In the genomic region with DNA sequence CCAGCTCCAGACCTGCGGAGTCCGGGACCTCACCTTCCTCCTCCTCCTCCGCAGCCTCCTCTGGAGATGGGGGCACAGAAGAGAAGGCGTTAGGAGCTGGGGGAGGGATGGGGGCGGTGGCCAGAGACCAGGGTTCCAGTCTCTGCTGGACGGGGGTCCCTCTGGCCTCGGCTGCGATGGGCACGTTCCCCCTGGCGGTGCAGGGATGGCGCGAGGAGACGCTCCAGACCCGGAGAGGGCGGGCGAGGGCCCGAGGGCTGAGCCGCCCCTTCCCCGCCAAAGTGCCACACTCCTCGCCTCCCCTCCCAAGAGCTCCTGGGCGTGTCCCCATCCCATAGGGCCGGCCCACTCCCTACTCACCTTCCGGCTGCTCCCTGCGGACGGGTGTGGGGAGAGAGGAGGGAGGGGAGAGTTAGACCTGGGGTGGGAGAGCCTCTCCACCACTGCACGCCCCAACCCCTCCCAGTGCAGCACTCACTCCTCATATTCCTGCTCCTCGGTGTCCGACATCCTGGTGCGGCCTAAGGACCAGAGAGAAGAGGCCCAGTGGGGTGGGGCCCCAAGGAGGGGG, we compare ENCODE assay signal across 1 cellular context.
A peak's percentile ranks its signal among the peaks of the same experiment; 100 is the strongest.
TF ChIP-seq lines count a peak whose summit lies in the region.

No MANE protein-coding gene starts in this region.

TF ChIP-seq in HepG2, 621 proteins besides CTCF, POLR2A, EP300 and RAD21:
- TF ChIP-seq ZNF614 (CRISPR knock-in tag; IDR thresholded peaks at IDR 0.05; ENCODE audit: borderline replicate concordance) = no peak
- TF ChIP-seq ZC3H4 (CRISPR knock-in tag; IDR thresholded peaks at IDR 0.05; ENCODE audit: borderline replicate concordance) = no peak
- TF ChIP-seq, protein P1, sequence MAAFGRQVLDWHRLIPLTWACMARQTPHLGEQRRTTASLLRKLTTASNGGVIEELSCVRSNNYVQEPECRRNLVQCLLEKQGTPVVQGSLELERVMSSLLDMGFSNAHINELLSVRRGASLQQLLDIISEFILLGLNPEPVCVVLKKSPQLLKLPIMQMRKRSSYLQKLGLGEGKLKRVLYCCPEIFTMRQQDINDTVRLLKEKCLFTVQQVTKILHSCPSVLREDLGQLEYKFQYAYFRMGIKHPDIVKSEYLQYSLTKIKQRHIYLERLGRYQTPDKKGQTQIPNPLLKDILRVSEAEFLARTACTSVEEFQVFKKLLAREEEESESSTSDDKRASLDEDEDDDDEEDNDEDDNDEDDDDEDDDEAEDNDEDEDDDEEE (CRISPR knock-in tag; IDR thresholded peaks at IDR 0.05) = no peak
- no peak for TF ChIP-seq ZNF83 (CRISPR knock-in tag; IDR thresholded peaks at IDR 0.05; ENCODE audit: borderline replicate concordance)
- TF ChIP-seq GABPB1 (CRISPR knock-in tag; IDR thresholded peaks at IDR 0.05) = peak; percentile 56; the same call in 1 of the 2 replicates
- no peak for TF ChIP-seq ZFP36 (IDR thresholded peaks at IDR 0.05; ENCODE audit: borderline replicate concordance, low read depth, low read length, partially characterized antibody)
- TF ChIP-seq NRL (CRISPR knock-in tag; IDR thresholded peaks at IDR 0.05; ENCODE audit: borderline replicate concordance) = no peak
- TF ChIP-seq, protein P2, sequence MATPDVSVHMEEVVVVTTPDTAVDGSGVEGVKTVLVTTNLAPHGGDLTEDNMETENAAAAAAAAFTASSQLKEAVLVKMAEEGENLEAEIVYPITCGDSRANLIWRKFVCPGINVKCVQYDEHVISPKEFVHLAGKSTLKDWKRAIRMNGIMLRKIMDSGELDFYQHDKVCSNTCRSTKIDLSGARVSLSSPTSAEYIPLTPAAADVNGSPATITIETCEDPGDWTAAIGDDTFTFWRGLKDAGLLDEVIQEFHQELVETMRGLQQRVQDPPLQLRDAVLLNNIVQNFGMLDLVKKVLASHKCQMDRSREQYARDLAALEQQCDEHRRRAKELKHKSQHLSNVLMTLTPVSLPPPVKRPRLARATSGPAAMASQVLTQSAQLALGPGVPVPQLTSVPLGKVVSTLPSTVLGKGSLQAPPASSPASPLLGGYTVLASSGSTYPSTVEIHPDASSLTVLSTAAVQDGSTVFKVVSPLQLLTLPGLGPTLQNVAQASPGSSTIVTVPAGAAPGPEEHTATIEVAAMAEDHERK (CRISPR knock-in tag; IDR thresholded peaks at IDR 0.05; ENCODE audit: low read depth) = no peak
- TF ChIP-seq HIVEP1 (CRISPR knock-in tag; IDR thresholded peaks at IDR 0.05) = 0 out of 2 replicates have a peak, but pooled peaks have one; percentile 24
- no peak for TF ChIP-seq ZNF749 (CRISPR knock-in tag; IDR thresholded peaks at IDR 0.05; ENCODE audit: borderline replicate concordance)
- no peak for TF ChIP-seq NFIC (IDR thresholded peaks at IDR 0.05; ENCODE audit: low read length)
- no peak for TF ChIP-seq ZNF558 (CRISPR knock-in tag; IDR thresholded peaks at IDR 0.05; ENCODE audit: borderline replicate concordance)
- no peak for TF ChIP-seq ETV6 (CRISPR knock-in tag; conservative IDR thresholded peaks at IDR 0.05)
- no peak for TF ChIP-seq CREM (IDR thresholded peaks at IDR 0.05)
- no peak for TF ChIP-seq CREM (CRISPR knock-in tag; IDR thresholded peaks at IDR 0.05)
- TF ChIP-seq ZNF24 (IDR thresholded peaks at IDR 0.05) = no peak
- no peak for TF ChIP-seq ATF1 (CRISPR knock-in tag; IDR thresholded peaks at IDR 0.05)
- TF ChIP-seq ZNF224 (CRISPR knock-in tag; IDR thresholded peaks at IDR 0.05) = no peak
- no peak for TF ChIP-seq ZNF230 (CRISPR knock-in tag; IDR thresholded peaks at IDR 0.05)
- TF ChIP-seq PTBP1 (IDR thresholded peaks at IDR 0.05; ENCODE audit: low read depth, low read length, poor library complexity, severe bottlenecking) = no peak
- peak; percentile 72 for TF ChIP-seq ZNF777 (CRISPR knock-in tag; IDR thresholded peaks at IDR 0.05)
- TF ChIP-seq ZSCAN22 (CRISPR knock-in tag; IDR thresholded peaks at IDR 0.05) = no peak
- TF ChIP-seq, protein P3, sequence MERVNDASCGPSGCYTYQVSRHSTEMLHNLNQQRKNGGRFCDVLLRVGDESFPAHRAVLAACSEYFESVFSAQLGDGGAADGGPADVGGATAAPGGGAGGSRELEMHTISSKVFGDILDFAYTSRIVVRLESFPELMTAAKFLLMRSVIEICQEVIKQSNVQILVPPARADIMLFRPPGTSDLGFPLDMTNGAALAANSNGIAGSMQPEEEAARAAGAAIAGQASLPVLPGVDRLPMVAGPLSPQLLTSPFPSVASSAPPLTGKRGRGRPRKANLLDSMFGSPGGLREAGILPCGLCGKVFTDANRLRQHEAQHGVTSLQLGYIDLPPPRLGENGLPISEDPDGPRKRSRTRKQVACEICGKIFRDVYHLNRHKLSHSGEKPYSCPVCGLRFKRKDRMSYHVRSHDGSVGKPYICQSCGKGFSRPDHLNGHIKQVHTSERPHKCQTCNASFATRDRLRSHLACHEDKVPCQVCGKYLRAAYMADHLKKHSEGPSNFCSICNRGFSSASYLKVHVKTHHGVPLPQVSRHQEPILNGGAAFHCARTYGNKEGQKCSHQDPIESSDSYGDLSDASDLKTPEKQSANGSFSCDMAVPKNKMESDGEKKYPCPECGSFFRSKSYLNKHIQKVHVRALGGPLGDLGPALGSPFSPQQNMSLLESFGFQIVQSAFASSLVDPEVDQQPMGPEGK (CRISPR knock-in tag; IDR thresholded peaks at IDR 0.05) = 0 out of 2 replicates have a peak, but pooled peaks have one; percentile 9
- TF ChIP-seq, protein P4, sequence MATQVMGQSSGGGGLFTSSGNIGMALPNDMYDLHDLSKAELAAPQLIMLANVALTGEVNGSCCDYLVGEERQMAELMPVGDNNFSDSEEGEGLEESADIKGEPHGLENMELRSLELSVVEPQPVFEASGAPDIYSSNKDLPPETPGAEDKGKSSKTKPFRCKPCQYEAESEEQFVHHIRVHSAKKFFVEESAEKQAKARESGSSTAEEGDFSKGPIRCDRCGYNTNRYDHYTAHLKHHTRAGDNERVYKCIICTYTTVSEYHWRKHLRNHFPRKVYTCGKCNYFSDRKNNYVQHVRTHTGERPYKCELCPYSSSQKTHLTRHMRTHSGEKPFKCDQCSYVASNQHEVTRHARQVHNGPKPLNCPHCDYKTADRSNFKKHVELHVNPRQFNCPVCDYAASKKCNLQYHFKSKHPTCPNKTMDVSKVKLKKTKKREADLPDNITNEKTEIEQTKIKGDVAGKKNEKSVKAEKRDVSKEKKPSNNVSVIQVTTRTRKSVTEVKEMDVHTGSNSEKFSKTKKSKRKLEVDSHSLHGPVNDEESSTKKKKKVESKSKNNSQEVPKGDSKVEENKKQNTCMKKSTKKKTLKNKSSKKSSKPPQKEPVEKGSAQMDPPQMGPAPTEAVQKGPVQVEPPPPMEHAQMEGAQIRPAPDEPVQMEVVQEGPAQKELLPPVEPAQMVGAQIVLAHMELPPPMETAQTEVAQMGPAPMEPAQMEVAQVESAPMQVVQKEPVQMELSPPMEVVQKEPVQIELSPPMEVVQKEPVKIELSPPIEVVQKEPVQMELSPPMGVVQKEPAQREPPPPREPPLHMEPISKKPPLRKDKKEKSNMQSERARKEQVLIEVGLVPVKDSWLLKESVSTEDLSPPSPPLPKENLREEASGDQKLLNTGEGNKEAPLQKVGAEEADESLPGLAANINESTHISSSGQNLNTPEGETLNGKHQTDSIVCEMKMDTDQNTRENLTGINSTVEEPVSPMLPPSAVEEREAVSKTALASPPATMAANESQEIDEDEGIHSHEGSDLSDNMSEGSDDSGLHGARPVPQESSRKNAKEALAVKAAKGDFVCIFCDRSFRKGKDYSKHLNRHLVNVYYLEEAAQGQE (IDR thresholded peaks at IDR 0.05; ENCODE audit: borderline replicate concordance in 1 of 2, low read depth in 1 of 2, low read length in 2 of 2) = no peak
- no peak for TF ChIP-seq MED8 (CRISPR knock-in tag; IDR thresholded peaks at IDR 0.05; ENCODE audit: insufficient replicate concordance)
- TF ChIP-seq KDM5B (CRISPR knock-in tag; IDR thresholded peaks at IDR 0.05; ENCODE audit: borderline replicate concordance) = 0 out of 2 replicates have a peak, but pooled peaks have one; percentile 23
- no peak for TF ChIP-seq PHF5A (CRISPR knock-in tag; IDR thresholded peaks at IDR 0.05; ENCODE audit: low read depth, unreplicated experiment)
- TF ChIP-seq, protein P5, sequence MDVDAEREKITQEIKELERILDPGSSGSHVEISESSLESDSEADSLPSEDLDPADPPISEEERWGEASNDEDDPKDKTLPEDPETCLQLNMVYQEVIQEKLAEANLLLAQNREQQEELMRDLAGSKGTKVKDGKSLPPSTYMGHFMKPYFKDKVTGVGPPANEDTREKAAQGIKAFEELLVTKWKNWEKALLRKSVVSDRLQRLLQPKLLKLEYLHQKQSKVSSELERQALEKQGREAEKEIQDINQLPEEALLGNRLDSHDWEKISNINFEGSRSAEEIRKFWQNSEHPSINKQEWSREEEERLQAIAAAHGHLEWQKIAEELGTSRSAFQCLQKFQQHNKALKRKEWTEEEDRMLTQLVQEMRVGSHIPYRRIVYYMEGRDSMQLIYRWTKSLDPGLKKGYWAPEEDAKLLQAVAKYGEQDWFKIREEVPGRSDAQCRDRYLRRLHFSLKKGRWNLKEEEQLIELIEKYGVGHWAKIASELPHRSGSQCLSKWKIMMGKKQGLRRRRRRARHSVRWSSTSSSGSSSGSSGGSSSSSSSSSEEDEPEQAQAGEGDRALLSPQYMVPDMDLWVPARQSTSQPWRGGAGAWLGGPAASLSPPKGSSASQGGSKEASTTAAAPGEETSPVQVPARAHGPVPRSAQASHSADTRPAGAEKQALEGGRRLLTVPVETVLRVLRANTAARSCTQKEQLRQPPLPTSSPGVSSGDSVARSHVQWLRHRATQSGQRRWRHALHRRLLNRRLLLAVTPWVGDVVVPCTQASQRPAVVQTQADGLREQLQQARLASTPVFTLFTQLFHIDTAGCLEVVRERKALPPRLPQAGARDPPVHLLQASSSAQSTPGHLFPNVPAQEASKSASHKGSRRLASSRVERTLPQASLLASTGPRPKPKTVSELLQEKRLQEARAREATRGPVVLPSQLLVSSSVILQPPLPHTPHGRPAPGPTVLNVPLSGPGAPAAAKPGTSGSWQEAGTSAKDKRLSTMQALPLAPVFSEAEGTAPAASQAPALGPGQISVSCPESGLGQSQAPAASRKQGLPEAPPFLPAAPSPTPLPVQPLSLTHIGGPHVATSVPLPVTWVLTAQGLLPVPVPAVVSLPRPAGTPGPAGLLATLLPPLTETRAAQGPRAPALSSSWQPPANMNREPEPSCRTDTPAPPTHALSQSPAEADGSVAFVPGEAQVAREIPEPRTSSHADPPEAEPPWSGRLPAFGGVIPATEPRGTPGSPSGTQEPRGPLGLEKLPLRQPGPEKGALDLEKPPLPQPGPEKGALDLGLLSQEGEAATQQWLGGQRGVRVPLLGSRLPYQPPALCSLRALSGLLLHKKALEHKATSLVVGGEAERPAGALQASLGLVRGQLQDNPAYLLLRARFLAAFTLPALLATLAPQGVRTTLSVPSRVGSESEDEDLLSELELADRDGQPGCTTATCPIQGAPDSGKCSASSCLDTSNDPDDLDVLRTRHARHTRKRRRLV (CRISPR knock-in tag; IDR thresholded peaks at IDR 0.05) = no peak
- TF ChIP-seq ZNF766 (CRISPR knock-in tag; IDR thresholded peaks at IDR 0.05; ENCODE audit: borderline replicate concordance) = no peak
- no peak for TF ChIP-seq NFATC3 (CRISPR knock-in tag; IDR thresholded peaks at IDR 0.05)
- TF ChIP-seq, protein P6, sequence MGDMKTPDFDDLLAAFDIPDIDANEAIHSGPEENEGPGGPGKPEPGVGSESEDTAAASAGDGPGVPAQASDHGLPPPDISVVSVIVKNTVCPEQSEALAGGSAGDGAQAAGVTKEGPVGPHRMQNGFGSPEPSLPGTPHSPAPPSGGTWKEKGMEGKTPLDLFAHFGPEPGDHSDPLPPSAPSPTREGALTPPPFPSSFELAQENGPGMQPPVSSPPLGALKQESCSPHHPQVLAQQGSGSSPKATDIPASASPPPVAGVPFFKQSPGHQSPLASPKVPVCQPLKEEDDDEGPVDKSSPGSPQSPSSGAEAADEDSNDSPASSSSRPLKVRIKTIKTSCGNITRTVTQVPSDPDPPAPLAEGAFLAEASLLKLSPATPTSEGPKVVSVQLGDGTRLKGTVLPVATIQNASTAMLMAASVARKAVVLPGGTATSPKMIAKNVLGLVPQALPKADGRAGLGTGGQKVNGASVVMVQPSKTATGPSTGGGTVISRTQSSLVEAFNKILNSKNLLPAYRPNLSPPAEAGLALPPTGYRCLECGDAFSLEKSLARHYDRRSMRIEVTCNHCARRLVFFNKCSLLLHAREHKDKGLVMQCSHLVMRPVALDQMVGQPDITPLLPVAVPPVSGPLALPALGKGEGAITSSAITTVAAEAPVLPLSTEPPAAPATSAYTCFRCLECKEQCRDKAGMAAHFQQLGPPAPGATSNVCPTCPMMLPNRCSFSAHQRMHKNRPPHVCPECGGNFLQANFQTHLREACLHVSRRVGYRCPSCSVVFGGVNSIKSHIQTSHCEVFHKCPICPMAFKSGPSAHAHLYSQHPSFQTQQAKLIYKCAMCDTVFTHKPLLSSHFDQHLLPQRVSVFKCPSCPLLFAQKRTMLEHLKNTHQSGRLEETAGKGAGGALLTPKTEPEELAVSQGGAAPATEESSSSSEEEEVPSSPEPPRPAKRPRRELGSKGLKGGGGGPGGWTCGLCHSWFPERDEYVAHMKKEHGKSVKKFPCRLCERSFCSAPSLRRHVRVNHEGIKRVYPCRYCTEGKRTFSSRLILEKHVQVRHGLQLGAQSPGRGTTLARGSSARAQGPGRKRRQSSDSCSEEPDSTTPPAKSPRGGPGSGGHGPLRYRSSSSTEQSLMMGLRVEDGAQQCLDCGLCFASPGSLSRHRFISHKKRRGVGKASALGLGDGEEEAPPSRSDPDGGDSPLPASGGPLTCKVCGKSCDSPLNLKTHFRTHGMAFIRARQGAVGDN (CRISPR knock-in tag; IDR thresholded peaks at IDR 0.05) = peak; percentile 21; the same call in 1 of the 2 replicates
- TF ChIP-seq, protein P7, sequence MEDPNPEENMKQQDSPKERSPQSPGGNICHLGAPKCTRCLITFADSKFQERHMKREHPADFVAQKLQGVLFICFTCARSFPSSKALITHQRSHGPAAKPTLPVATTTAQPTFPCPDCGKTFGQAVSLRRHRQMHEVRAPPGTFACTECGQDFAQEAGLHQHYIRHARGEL (CRISPR knock-in tag; IDR thresholded peaks at IDR 0.05) = no peak
- TF ChIP-seq SKI (IDR thresholded peaks at IDR 0.05; ENCODE audit: partially characterized antibody) = no peak
- no peak for TF ChIP-seq ZNF446 (CRISPR knock-in tag; IDR thresholded peaks at IDR 0.05)
- no peak for TF ChIP-seq ZNF12 (CRISPR knock-in tag; IDR thresholded peaks at IDR 0.05)
- no peak for TF ChIP-seq MBD4 (IDR thresholded peaks at IDR 0.05; ENCODE audit: borderline replicate concordance, low read length)
- no peak for TF ChIP-seq MTA3 (CRISPR knock-in tag; IDR thresholded peaks at IDR 0.05)
- TF ChIP-seq GABPA (IDR thresholded peaks at IDR 0.05; ENCODE audit: low read depth, low read length) = no peak
- peak; percentile 46 for TF ChIP-seq GABPA (CRISPR knock-in tag; IDR thresholded peaks at IDR 0.05; ENCODE audit: low read depth)
- no peak for TF ChIP-seq ZSCAN9 (CRISPR knock-in tag; IDR thresholded peaks at IDR 0.05; ENCODE audit: borderline replicate concordance)
- TF ChIP-seq ZNF484 (CRISPR knock-in tag; IDR thresholded peaks at IDR 0.05; ENCODE audit: borderline replicate concordance, low read depth) = no peak
